1 cellular context compared by ENCODE assay signal in genomic region chr5:143594913-143595818, GRCh38.
TF ChIP-seq lines count a peak whose summit lies in the region.

No MANE protein-coding gene starts in this region.

TF ChIP-seq in HepG2, 621 proteins besides CTCF, POLR2A, EP300 and RAD21 (continued from another document and continues in another):
- peak; percentile 48; the same call in 1 of the 2 replicates for TF ChIP-seq AHDC1 (CRISPR knock-in tag; IDR thresholded peaks at IDR 0.05; ENCODE audit: borderline replicate concordance)
- peak; percentile 82; the same call in 1 of the 2 replicates for TF ChIP-seq ZNF609 (CRISPR knock-in tag; IDR thresholded peaks at IDR 0.05; ENCODE audit: borderline replicate concordance)
- TF ChIP-seq ZNF484 (CRISPR knock-in tag; IDR thresholded peaks at IDR 0.05; ENCODE audit: borderline replicate concordance, low read depth) = no peak
- TF ChIP-seq MXI1 (IDR thresholded peaks at IDR 0.05; ENCODE audit: borderline replicate concordance, low read depth, low read length) = 0 out of 3 replicates have a peak, but pooled peaks have one; percentile 20
- 0 out of 2 replicates have a peak, but pooled peaks have one; percentile 14 for TF ChIP-seq TFDP2 (CRISPR knock-in tag; IDR thresholded peaks at IDR 0.05)
- TF ChIP-seq MLLT10 (CRISPR knock-in tag; IDR thresholded peaks at IDR 0.05) = no peak
- no peak for TF ChIP-seq ARHGAP35 (CRISPR knock-in tag; IDR thresholded peaks at IDR 0.05; ENCODE audit: borderline replicate concordance)
- peak; percentile 33; the same call in 1 of the 2 replicates for TF ChIP-seq SSRP1 (CRISPR knock-in tag; IDR thresholded peaks at IDR 0.05)
- no peak for TF ChIP-seq KDM4B (CRISPR knock-in tag; IDR thresholded peaks at IDR 0.05)
- TF ChIP-seq FOXA1 (IDR thresholded peaks at IDR 0.05) = peak; percentile 51
- peak; percentile 88 for TF ChIP-seq FOXA1 (CRISPR knock-in tag; IDR thresholded peaks at IDR 0.05)
- peak; percentile 51; the same call in 1 of the 2 replicates for TF ChIP-seq ZNF362 (CRISPR knock-in tag; IDR thresholded peaks at IDR 0.05; ENCODE audit: borderline replicate concordance)
- TF ChIP-seq TIGD3 (CRISPR knock-in tag; IDR thresholded peaks at IDR 0.05; ENCODE audit: borderline replicate concordance) = no peak
- TF ChIP-seq CREB3 (CRISPR knock-in tag; IDR thresholded peaks at IDR 0.05) = no peak
- TF ChIP-seq RERE (CRISPR knock-in tag; IDR thresholded peaks at IDR 0.05; ENCODE audit: low read depth) = 0 out of 2 replicates have a peak, but pooled peaks have one; percentile 52
- TF ChIP-seq MBNL3 (CRISPR knock-in tag; conservative IDR thresholded peaks at IDR 0.05) = no peak
- TF ChIP-seq GTF2F1 (IDR thresholded peaks at IDR 0.05; ENCODE audit: low read length) = no peak
- TF ChIP-seq ZBTB10 (CRISPR knock-in tag; IDR thresholded peaks at IDR 0.05; ENCODE audit: borderline replicate concordance) = no peak; the same call in 1 of the 2 replicates
- TF ChIP-seq NCOA5 (CRISPR knock-in tag; IDR thresholded peaks at IDR 0.05) = no peak
- no peak for TF ChIP-seq ZFP91 (CRISPR knock-in tag; IDR thresholded peaks at IDR 0.05; ENCODE audit: borderline replicate concordance)
- TF ChIP-seq ZNF367 (CRISPR knock-in tag; IDR thresholded peaks at IDR 0.05; ENCODE audit: borderline replicate concordance) = no peak
- no peak for TF ChIP-seq ZSCAN31 (CRISPR knock-in tag; IDR thresholded peaks at IDR 0.05; ENCODE audit: low read depth)
